Comparison of ENCODE assay signal across 8 cellular contexts in genomic region chr17:38879878-38880727, GRCh38. TPM values are rescaled to one million over a fixed set of nuclear protein-coding genes. Genes with fewer than 3 reads are reported as not detected.
DNase-seq lines count a peak whose midpoint lies in the region; ATAC-seq and TF ChIP-seq lines count a peak whose summit lies in the region.

No MANE protein-coding gene starts in this region.

- H3K9me2 ChIP-seq in PC-9 (ENCODE audit: insufficient read depth), result no peaks in the 10 kb centered on the region

- peak overlapping the region; percentile 38; the same call in 1 of the 2 replicates for H3K9ac ChIP-seq in ES-I3 (ENCODE audit: low read depth, low read length)

- H3K4me1 ChIP-seq in ES-I3 (ENCODE audit: insufficient read depth, low read length) (peaks cover 76% of the 10 kb centered on the region), PC-9 (replicated peaks; ENCODE audit: insufficient read depth) (peaks cover 84% of the 10 kb centered on the region), mesodermal cell (ENCODE audit: control insufficient read depth, insufficient read depth, low read length, poor library complexity, severe bottlenecking) (peaks cover 86% of the 10 kb centered on the region)

- peaks cover 90% of the 10 kb centered on the region for H3K79me2 ChIP-seq in PC-9 (ENCODE audit: low read depth)

- peak overlapping the region; percentile 38; the same call in 1 of the 2 replicates for H3K4me3 ChIP-seq in PC-9
- H3K4me3 ChIP-seq in mesodermal cell (ENCODE audit: extremely low read depth, insufficient read depth, low read length, poor library complexity, severe bottlenecking), result peak overlapping the region; percentile 5

- no peak overlapping the region for H2AFZ ChIP-seq in PC-9

- H3K27me3 ChIP-seq in PC-9 (ENCODE audit: insufficient read depth, low read depth), result no peaks in the 10 kb centered on the region

- peak; percentile 89 to 93 for DNase-seq in PC-9
- DNase-seq in ecto neural progenitor cell (ENCODE audit: low spot score), result peak; percentile 83
- DNase-seq in DMS114 treated with DMSO at 0.1 percent for 48 hours (lab: John Stamatoyannopoulos, UW; ENCODE audit: unreplicated experiment), result no peak
- no peak for DNase-seq in activated effector memory CD4-positive, alpha-beta T cell treated with anti-CD3 and anti-CD28 coated beads, Interleukin-2, amount 50 U/mL, for 16 hours

- no TSS peak for BruUV-seq in PC-9 (replicated peaks; lab: Mats Ljungman, UMichigan)

- ATAC-seq in GM21737 (IDR thresholded peaks at IDR 0.05; ENCODE audit: unreplicated experiment) (no peak), GM18858 (IDR thresholded peaks at IDR 0.05; ENCODE audit: unreplicated experiment) (no peak)

- POLR2A ChIA-PET in PC-9 (lab: Charles Lee; ENCODE audit: unreplicated experiment), result interaction anchor here (0.6 to 1.1 kb wide), 4 partner anchors 9 to 79 kb away, joined by 3 to 7 read pairs (median 4); partner anchors contain the start of gene RPL23

- H3F3A ChIP-seq in PC-9 (ENCODE audit: insufficient read depth, low read depth), result peaks cover 78% of the 10 kb centered on the region

- 13 to 18% methylated on average over 5 to 7 of the region's 8 CpGs for WGBS in mesodermal cell (ENCODE audit: insufficient coverage in 2 of 2), 2 experiments

- peaks cover 69% of the 10 kb centered on the region for H4K20me1 ChIP-seq in PC-9 (ENCODE audit: insufficient read depth)

- peak overlapping the region; percentile 77 for H3K27ac ChIP-seq in PC-9
- peak overlapping the region; percentile 95 for H3K27ac ChIP-seq in mesodermal cell (ENCODE audit: low read depth, low read length, severe bottlenecking)

- H3K4me2 ChIP-seq in PC-9, result peak overlapping the region; percentile 69

- CTCF ChIA-PET in PC-9 (lab: Charles Lee), result no interaction called here

- intact Hi-C loops in PC-9 (cut with micrococcal nuclease; ENCODE audit: unreplicated experiment), result no loop called here

- no peak for TF ChIP-seq CTCF in PC-9 (conservative IDR thresholded peaks at IDR 0.05)

- H3K36me3 ChIP-seq in ES-I3 (ENCODE audit: insufficient read depth, low read length) (0 out of 2 replicates have a peak, but pooled peaks cover 4% of the 10 kb centered on the region), PC-9 (ENCODE audit: low read depth) (peaks cover 30% of the 10 kb centered on the region), mesodermal cell (ENCODE audit: control insufficient read depth, insufficient read depth, low read length) (peaks cover 65% of the 10 kb centered on the region)

- no peaks in the 10 kb centered on the region for H3K9me3 ChIP-seq in ES-I3 (ENCODE audit: control insufficient read depth, insufficient read depth, low read length)
- no peaks in the 10 kb centered on the region for H3K9me3 ChIP-seq in PC-9 (ENCODE audit: insufficient read depth, low read depth)
- no peaks in the 10 kb centered on the region for H3K9me3 ChIP-seq in mesodermal cell (ENCODE audit: control insufficient read depth, low read length)

RNA-seq across cellular contexts. Expression of gene LASP1, which starts 10.2 kb away (rescaled TPM):
- total RNA-seq in PC-9 (2021), result 220 and 309 TPM in 2 replicates
- polyA plus RNA-seq in mesodermal cell (2013, experiment 1 of 2), result 151 TPM
- 139 TPM for polyA plus RNA-seq in mesodermal cell (2013, experiment 2 of 2)

RNA-seq across cellular contexts. Expression of gene RPL23, which starts 26.6 kb away (rescaled TPM):
- 1,146 and 1,262 TPM in 2 replicates for total RNA-seq in PC-9 (2021)
- 2,211 TPM for polyA plus RNA-seq in mesodermal cell (2013, experiment 1 of 2)
- 2,367 TPM for polyA plus RNA-seq in mesodermal cell (2013, experiment 2 of 2)

RNA-seq across cellular contexts. Expression of gene CWC25, which starts 55.0 kb away (rescaled TPM):
- total RNA-seq in PC-9 (2021), result 13.7 and 13.9 TPM in 2 replicates
- 17.7 TPM for polyA plus RNA-seq in mesodermal cell (2013, experiment 1 of 2)
- 15.8 TPM for polyA plus RNA-seq in mesodermal cell (2013, experiment 2 of 2)

Comparison
In these comparisons a context has a peak if more than half of its experiments do, and no peak if none do; other contexts are left out.
1. DNase-seq: peak in PC-9 (2 of 2) and ecto neural progenitor cell (single experiment); none in DMS114 treated with DMSO at 0.1 percent for 48 hours (single experiment) and activated effector memory CD4-positive, alpha-beta T cell treated with anti-CD3 and anti-CD28 coated beads, Interleukin-2, amount 50 U/mL, for 16 hours (single experiment).